In genomic region chr6:78883651-78884050, GRCh38 we compare ENCODE assay signal across 17 cellular contexts. TPM values are rescaled to one million over a fixed set of nuclear protein-coding genes. Genes with fewer than 3 reads are reported as not detected.
DNase-seq lines count a peak whose midpoint lies in the region; ATAC-seq and TF ChIP-seq lines count a peak whose summit lies in the region.
"Had no signal": no experiment of that assay in that cellular context is flagged by ENCODE, and none has a peak within 500 bp of the region (broad histone marks: within the 10 kb centered on the region; RNA-seq: fewer than 3 reads in every experiment).

No MANE protein-coding gene starts in this region.

- CTCF ChIA-PET in RWPE1 (lab: Yijun Ruan, JAX) (no interaction called here), mammary epithelial cell (lab: Charles Lee; ENCODE audit: low non-redundant PET) (no interaction called here)

- peak; percentile 64 for DNase-seq in RWPE1 (ENCODE audit: low spot score)
- DNase-seq in mammary epithelial cell = peak; percentile 72
- DNase-seq in foreskin keratinocyte = peak; percentile 42 to 69
- no peak for DNase-seq in A172 (ENCODE audit: low spot score)
- no peak for DNase-seq in activated naive CD8-positive, alpha-beta T cell treated with anti-CD3 and anti-CD28 coated beads for 36 hours
- DNase-seq in NCI-H1694 treated with DMSO at 0.1 percent for 48 hours (lab: John Stamatoyannopoulos, UW) = no peak
- DNase-seq: Caco-2; CD4-positive, CD25-positive, alpha-beta regulatory T cell; CD8-positive, alpha-beta T cell; DMS153; DND-41; GM23248; H7; HCEC 1CT had no signal

- no peaks in the 10 kb centered on the region for H3K9me3 ChIP-seq in mammary epithelial cell (replicated peaks; ENCODE audit: insufficient read depth, low read length)
- H3K9me3 ChIP-seq: BLaER1, Caco-2 had no signal

- no peaks in the 10 kb centered on the region for H3K4me1 ChIP-seq in mammary epithelial cell (ENCODE audit: insufficient read depth, low read length)
- H3K4me1 ChIP-seq in foreskin keratinocyte = peaks cover 14% of the 10 kb centered on the region
- H3K4me1 ChIP-seq: BLaER1, Caco-2 had no signal

- H3K27ac ChIP-seq in RWPE1 (no peak overlapping the region), mammary epithelial cell (ENCODE audit: insufficient read depth, low read depth, low read length) (peak overlapping the region; percentile 6), foreskin keratinocyte (peak overlapping the region; percentile 1)
- H3K27ac ChIP-seq: BLaER1, C4-2B, GM23248 had no signal

- H3K4me2 ChIP-seq in mammary epithelial cell (ENCODE audit: insufficient read depth, low read depth, low read length) = peak overlapping the region; percentile 46
- H3K4me2 ChIP-seq: BLaER1 had no signal

- H3K36me3 ChIP-seq in mammary epithelial cell (ENCODE audit: insufficient read depth, low read length) = no peaks in the 10 kb centered on the region
- H3K36me3 ChIP-seq: BLaER1 had no signal

- H3K36me3 Mint-ChIP-seq in activated naive CD8-positive, alpha-beta T cell treated with anti-CD3 and anti-CD28 coated beads for 36 hours = peaks cover 21% of the 10 kb centered on the region

- H3K4me1 Mint-ChIP-seq in activated naive CD8-positive, alpha-beta T cell treated with anti-CD3 and anti-CD28 coated beads for 36 hours = no peaks in the 10 kb centered on the region
- H3K4me1 Mint-ChIP-seq: B cell; CD4-positive, CD25-positive, alpha-beta regulatory T cell had no signal

- intact Hi-C loops in mammary epithelial cell (cut with micrococcal nuclease) = no loop called here

- H3K9me3 Mint-ChIP-seq in activated naive CD8-positive, alpha-beta T cell treated with anti-CD3 and anti-CD28 coated beads for 36 hours = peaks cover 4% of the 10 kb centered on the region
- H3K9me3 Mint-ChIP-seq: CD8-positive, alpha-beta T cell had no signal

- H3K79me2 ChIP-seq in mammary epithelial cell (ENCODE audit: insufficient read depth, low read length) = no peaks in the 10 kb centered on the region

- no peak overlapping the region for H3K4me3 ChIP-seq in mammary epithelial cell (replicated peaks in 1 of 3; ENCODE audit: insufficient read depth in 1 of 3, low read depth in 2 of 3, low read length in 3 of 3)
- H3K4me3 ChIP-seq: BLaER1, GM23248 had no signal

- H3K27me3 ChIP-seq in mammary epithelial cell (ENCODE audit: insufficient read depth, low read length) = no peaks in the 10 kb centered on the region
- no peaks in the 10 kb centered on the region for H3K27me3 ChIP-seq in foreskin keratinocyte
- H3K27me3 ChIP-seq: BLaER1 had no signal

- no TSS peak for BruUV-seq in mammary epithelial cell (replicated peaks; lab: Mats Ljungman, UMichigan)

- H2AFZ ChIP-seq in mammary epithelial cell (ENCODE audit: low read depth, low read length) = no peak overlapping the region
- H2AFZ ChIP-seq: GM23248 had no signal

- H3K27me3 Mint-ChIP-seq in activated naive CD8-positive, alpha-beta T cell treated with anti-CD3 and anti-CD28 coated beads for 36 hours = no peaks in the 10 kb centered on the region
- H3K27me3 Mint-ChIP-seq: B cell; CD4-positive, CD25-positive, alpha-beta regulatory T cell had no signal

- 40% methylated on average over 5 of the region's 5 CpGs for WGBS in mammary epithelial cell (ENCODE audit: low coverage, missing lambda C conversion rate)

- in situ Hi-C loops in mammary epithelial cell (cut with MboI; ENCODE audit: low sequenced_read_pairs in 2 of 2) = no loop called here

- H4K20me1 ChIP-seq in mammary epithelial cell (ENCODE audit: insufficient read depth, low read length) = no peaks in the 10 kb centered on the region
- H4K20me1 ChIP-seq: BLaER1 had no signal

- no peak for TF ChIP-seq CTCF in RWPE1 (conservative IDR thresholded peaks at IDR 0.05; ENCODE audit: low read depth)
- no peak for TF ChIP-seq CTCF in mammary epithelial cell (conservative IDR thresholded peaks at IDR 0.05 in 1 of 2, IDR thresholded peaks at IDR 0.05 in 1 of 2; ENCODE audit: extremely low read depth in 1 of 2, insufficient read depth in 1 of 2, low read depth in 1 of 2, low read length in 2 of 2)
- TF ChIP-seq CTCF in foreskin keratinocyte (conservative IDR thresholded peaks at IDR 0.05) = no peak

- H3K9ac ChIP-seq in mammary epithelial cell (ENCODE audit: insufficient read depth, low read length) = no peak overlapping the region
- H3K9ac ChIP-seq: BLaER1, GM23248 had no signal

- ATAC-seq in foreskin keratinocyte = peak; percentile 100
- ATAC-seq: CD8-positive, alpha-beta T cell had no signal

- POLR2A ChIA-PET in RWPE1 (lab: Yijun Ruan, JAX; ENCODE audit: low non-redundant PET) = no interaction called here

- no peak overlapping the region for H3K4me3 Mint-ChIP-seq in activated naive CD8-positive, alpha-beta T cell treated with anti-CD3 and anti-CD28 coated beads for 36 hours
- H3K4me3 Mint-ChIP-seq: B cell; CD4-positive, CD25-positive, alpha-beta regulatory T cell; CD8-positive, alpha-beta T cell had no signal

- dilution Hi-C loops in mammary epithelial cell (cut with HindIII; ENCODE audit: low sequenced_read_pairs) = no loop called here

- no peak overlapping the region for H3K27ac Mint-ChIP-seq in activated naive CD8-positive, alpha-beta T cell treated with anti-CD3 and anti-CD28 coated beads for 36 hours
- H3K27ac Mint-ChIP-seq: B cell; CD4-positive, CD25-positive, alpha-beta regulatory T cell; CD8-positive, alpha-beta T cell had no signal

RNA-seq across cellular contexts. Expression of gene IRAK1BP1, which starts 16.3 kb away (rescaled TPM):
- 1 to 10 TPM; 6.2 to 8.0 TPM for total RNA-seq in mammary epithelial cell
- polyA plus RNA-seq in mammary epithelial cell = 2.3 TPM
- 3.6 TPM for polyA minus RNA-seq in mammary epithelial cell
- total RNA-seq in foreskin keratinocyte = 3.8 and 3.9 TPM in 2 replicates
- polyA plus RNA-seq in foreskin keratinocyte = 1.9 and 2.0 TPM in 2 replicates
- 5.1 and 6.5 TPM in 2 replicates for total RNA-seq in A172 (2014; rRNA removed; shearing (Covaris generic))
- total RNA-seq in activated naive CD8-positive, alpha-beta T cell treated with anti-CD3 and anti-CD28 coated beads for 36 hours = 1 to 10 TPM; 3.5 to 3.6 TPM

Comparison
In these comparisons a context has a peak if more than half of its experiments do, and no peak if none do; other contexts are left out.
1. DNase-seq: peak in RWPE1 (single experiment), mammary epithelial cell (single experiment) and foreskin keratinocyte (2 of 2); none in A172 (single experiment), activated naive CD8-positive, alpha-beta T cell treated with anti-CD3 and anti-CD28 coated beads for 36 hours (single experiment) and NCI-H1694 treated with DMSO at 0.1 percent for 48 hours (single experiment).